Comparison of ENCODE assay signal across 1 cellular context in the genomic region with DNA sequence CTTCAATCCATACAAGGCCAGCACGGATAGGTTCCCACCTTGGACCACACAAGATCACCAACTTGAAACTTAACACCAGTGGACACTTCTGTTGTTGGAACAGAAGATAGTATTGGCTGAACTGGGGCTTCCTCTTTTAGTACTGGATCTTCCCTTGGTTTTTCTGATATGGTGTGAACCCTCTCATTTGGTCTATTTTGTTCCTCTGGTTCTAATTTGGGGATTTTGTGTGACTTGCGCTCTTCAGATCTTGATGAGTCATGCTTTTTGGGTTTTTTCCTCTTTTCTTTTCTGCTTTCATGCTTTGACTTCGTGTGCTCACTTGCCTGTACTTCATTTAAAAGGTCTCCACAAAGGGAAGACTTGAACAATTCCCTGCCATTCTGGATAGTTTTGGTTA.
TF ChIP-seq lines count a peak whose summit lies in the region.

No MANE protein-coding gene starts in this region.

TF ChIP-seq in GM12878, 131 proteins besides CTCF, POLR2A, EP300 and RAD21 (continued from another document):
- no peak for TF ChIP-seq SREBF1 (IDR thresholded peaks at IDR 0.05; ENCODE audit: low read length)
- TF ChIP-seq BACH1 (IDR thresholded peaks at IDR 0.05; ENCODE audit: borderline replicate concordance) = peak; percentile 73; the same call in 1 of the 2 replicates
- TF ChIP-seq RB1 (IDR thresholded peaks at IDR 0.05; ENCODE audit: borderline replicate concordance) = no peak
- peak; percentile 20; the same call in 1 of the 2 replicates for TF ChIP-seq FOXM1 (IDR thresholded peaks at IDR 0.05; ENCODE audit: low read depth, low read length)
- TF ChIP-seq BMI1 (IDR thresholded peaks at IDR 0.05; ENCODE audit: borderline replicate concordance) = no peak
- TF ChIP-seq CREM (IDR thresholded peaks at IDR 0.05; ENCODE audit: low read depth) = no peak
- no peak for TF ChIP-seq CREB1 (IDR thresholded peaks at IDR 0.05; ENCODE audit: low read depth)
- no peak for TF ChIP-seq IRF4 (IDR thresholded peaks at IDR 0.05; ENCODE audit: low read depth, low read length)
- no peak for TF ChIP-seq NFXL1 (IDR thresholded peaks at IDR 0.05; ENCODE audit: borderline replicate concordance)
- no peak for TF ChIP-seq POLR2AphosphoS5 (IDR thresholded peaks at IDR 0.05; ENCODE audit: low read length)
- TF ChIP-seq JUNB (IDR thresholded peaks at IDR 0.05) = peak; percentile 35
- TF ChIP-seq, protein P1, sequence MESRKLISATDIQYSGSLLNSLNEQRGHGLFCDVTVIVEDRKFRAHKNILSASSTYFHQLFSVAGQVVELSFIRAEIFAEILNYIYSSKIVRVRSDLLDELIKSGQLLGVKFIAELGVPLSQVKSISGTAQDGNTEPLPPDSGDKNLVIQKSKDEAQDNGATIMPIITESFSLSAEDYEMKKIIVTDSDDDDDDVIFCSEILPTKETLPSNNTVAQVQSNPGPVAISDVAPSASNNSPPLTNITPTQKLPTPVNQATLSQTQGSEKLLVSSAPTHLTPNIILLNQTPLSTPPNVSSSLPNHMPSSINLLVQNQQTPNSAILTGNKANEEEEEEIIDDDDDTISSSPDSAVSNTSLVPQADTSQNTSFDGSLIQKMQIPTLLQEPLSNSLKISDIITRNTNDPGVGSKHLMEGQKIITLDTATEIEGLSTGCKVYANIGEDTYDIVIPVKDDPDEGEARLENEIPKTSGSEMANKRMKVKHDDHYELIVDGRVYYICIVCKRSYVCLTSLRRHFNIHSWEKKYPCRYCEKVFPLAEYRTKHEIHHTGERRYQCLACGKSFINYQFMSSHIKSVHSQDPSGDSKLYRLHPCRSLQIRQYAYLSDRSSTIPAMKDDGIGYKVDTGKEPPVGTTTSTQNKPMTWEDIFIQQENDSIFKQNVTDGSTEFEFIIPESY (IDR thresholded peaks at IDR 0.05) = no peak
- TF ChIP-seq ATF7 (IDR thresholded peaks at IDR 0.05; ENCODE audit: low read depth) = 0 out of 2 replicates have a peak, but pooled peaks have one; percentile 13
- 0 out of 2 replicates have a peak, but pooled peaks have one; percentile 8 for TF ChIP-seq IKZF1 (conservative IDR thresholded peaks at IDR 0.05)
- no peak for TF ChIP-seq SMAD1 (IDR thresholded peaks at IDR 0.05; ENCODE audit: low read depth, partially characterized antibody)
TF ChIP-seq in GM12878: peak in this region for 7.
